In the genomic region with DNA sequence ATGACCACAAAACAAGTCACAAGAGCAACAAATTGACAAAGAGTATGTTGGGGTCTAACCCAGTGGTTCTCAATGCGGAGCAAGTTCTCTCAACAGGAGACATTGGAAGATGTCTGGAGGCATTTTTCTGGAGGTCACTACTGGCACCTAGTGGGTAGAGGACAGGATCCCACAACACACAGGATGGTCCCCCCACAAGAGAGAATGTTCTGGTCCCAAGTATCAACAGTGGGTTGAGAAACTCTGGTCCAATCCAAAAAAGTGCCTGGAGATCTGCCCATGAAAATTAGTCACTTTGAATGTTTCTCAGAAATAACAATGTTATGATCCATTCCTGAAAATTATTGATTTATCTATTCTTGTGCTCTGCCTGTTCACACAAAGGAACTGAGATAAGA, we compare ENCODE assay signal across 8 cellular contexts. TPM values are rescaled to one million over a fixed set of nuclear protein-coding genes. Genes with fewer than 3 reads are reported as not detected.
DNase-seq lines count a peak whose midpoint lies in the region; ATAC-seq and TF ChIP-seq lines count a peak whose summit lies in the region.

No MANE protein-coding gene starts in this region.

- peak; percentile 71 for DNase-seq in AG04450 (ENCODE audit: low read depth, low spot score)
- no peak for DNase-seq in HFF-Myc (ENCODE audit: extremely low read depth, low read depth)
- peak; percentile 91 for DNase-seq in brain microvascular endothelial cell
- DNase-seq in mesothelial cell of epicardium (ENCODE audit: low spot score in 2 of 2, unreplicated experiment in 2 of 2) = no peak
- no peak for DNase-seq in mucosa of descending colon
- no peak for DNase-seq in NCI-H2171 treated with DMSO at 0.1 percent for 48 hours (lab: John Stamatoyannopoulos, UW)
- no peak for DNase-seq in activated CD8-positive, alpha-beta memory T cell treated with anti-CD3 and anti-CD28 coated beads for 24 hours
- no peak for DNase-seq in NCI-H1694 treated with DMSO at 0.1 percent for 48 hours (lab: John Stamatoyannopoulos, UW)

- peak overlapping the region; percentile 95 for H3K27ac ChIP-seq in AG04450 (ENCODE audit: low read depth, low read length)
- peak overlapping the region; percentile 98 for H3K27ac ChIP-seq in brain microvascular endothelial cell

- H3K9me3 ChIP-seq in AG04450 (ENCODE audit: control insufficient read depth, insufficient read depth, low read length) = no peaks in the 10 kb centered on the region; the same call in 1 of the 2 replicates
- H3K9me3 ChIP-seq in mucosa of descending colon = no peaks in the 10 kb centered on the region

- POLR2A ChIA-PET in AG04450 (lab: Yijun Ruan, JAX) = no interaction called here

- H3K4me3 Mint-ChIP-seq in mesothelial cell of epicardium = no peak overlapping the region

- CTCF ChIA-PET in AG04450 (lab: Charles Lee) = no interaction called here

- no peaks in the 10 kb centered on the region for H3K9me3 Mint-ChIP-seq in mesothelial cell of epicardium

- no peak for ATAC-seq in mucosa of descending colon

- H3K27me3 Mint-ChIP-seq in mesothelial cell of epicardium (ENCODE audit: low read depth) = no peaks in the 10 kb centered on the region

- H3K36me3 ChIP-seq in brain microvascular endothelial cell (replicated peaks) (peaks cover 16% of the 10 kb centered on the region), mucosa of descending colon (ENCODE audit: low read depth) (no peaks in the 10 kb centered on the region)

- H3K4me3 ChIP-seq in AG04450 (ENCODE audit: low read depth, low read length) (peak overlapping the region; percentile 44), HFF-Myc (replicated peaks; ENCODE audit: low read depth, low read length) (peak overlapping the region; percentile 10; the same call in 1 of the 2 replicates), brain microvascular endothelial cell (ENCODE audit: low read depth, low read length) (no peak overlapping the region), mucosa of descending colon (no peak overlapping the region)

- in situ Hi-C loops in brain microvascular endothelial cell (cut with HindIII; ENCODE audit: low pct_ligation_motif_present, low sequenced_read_pairs) = no loop called here

- H3K27me3 ChIP-seq in AG04450 (ENCODE audit: control insufficient read depth, insufficient read depth, low read length) = no peaks in the 10 kb centered on the region
- no peaks in the 10 kb centered on the region for H3K27me3 ChIP-seq in brain microvascular endothelial cell (replicated peaks)

- peak overlapping the region; percentile 52 for H3K27ac Mint-ChIP-seq in mesothelial cell of epicardium

- H3K36me3 Mint-ChIP-seq in mesothelial cell of epicardium = peaks cover 22% of the 10 kb centered on the region

- peaks cover 26% of the 10 kb centered on the region for H3K4me1 ChIP-seq in mucosa of descending colon (ENCODE audit: low read depth)

- intact Hi-C loops in mucosa of descending colon (cut with DNase I, micrococcal nuclease) = loop anchor here in 1 of 2 donors (10.0 kb wide), 1 partner anchor 49 kb away; no protein-coding TSS in a partner anchor

- H3K4me1 Mint-ChIP-seq in mesothelial cell of epicardium = peaks cover 54% of the 10 kb centered on the region

- TF ChIP-seq CTCF in AG04450 (IDR thresholded peaks at IDR 0.05; ENCODE audit: low read depth, low read length) (peak; percentile 48), HFF-Myc (IDR thresholded peaks at IDR 0.05; ENCODE audit: low read depth, low read length, missing control alignments) (peak; percentile 39), brain microvascular endothelial cell (IDR thresholded peaks at IDR 0.05; ENCODE audit: low read depth, low read length, missing control alignments) (peak; percentile 63), mesothelial cell of epicardium (IDR thresholded peaks at IDR 0.05; ENCODE audit: unreplicated experiment) (no peak), mucosa of descending colon (IDR thresholded peaks at IDR 0.05) (no peak)

RNA-seq across cellular contexts. Expression of a gene that starts 3.3 kb away (rescaled TPM):
- polyA plus RNA-seq in AG04450 (2011; rRNA removed) = 44.7 and 50.5 TPM in 2 replicates
- polyA minus RNA-seq in AG04450 (2011; rRNA and poly(A)+ RNA removed) = 64.2 and 77.4 TPM in 2 replicates
- 36.1 to 38.4 TPM (median 37.7 TPM) in 3 replicates for total RNA-seq in mesothelial cell of epicardium
- 10 to 100 TPM; 23.9 to 49.5 (median 25.6) TPM for total RNA-seq in mucosa of descending colon

RNA-seq across cellular contexts. Expression of a gene that starts 25.8 kb away (rescaled TPM):
- polyA plus RNA-seq in AG04450 (2011; rRNA removed) = not detected in 2 replicates
- polyA minus RNA-seq in AG04450 (2011; rRNA and poly(A)+ RNA removed) = not detected in 2 replicates
- total RNA-seq in mesothelial cell of epicardium = not detected in 3 replicates
- total RNA-seq in mucosa of descending colon = 1 to 10 TPM in 2 of 3 donors, under 1 TPM in 1; 0.79 to 4.8 (median 3.0) TPM

Comparison
In these comparisons a context has a peak if more than half of its experiments do, and no peak if none do; other contexts are left out.
1. DNase-seq: peak in AG04450 (single experiment) and brain microvascular endothelial cell (single experiment); none in HFF-Myc (single experiment), mesothelial cell of epicardium (0 of 2), mucosa of descending colon (0 of 3), NCI-H2171 treated with DMSO at 0.1 percent for 48 hours (single experiment), activated CD8-positive, alpha-beta memory T cell treated with anti-CD3 and anti-CD28 coated beads for 24 hours (single experiment) and NCI-H1694 treated with DMSO at 0.1 percent for 48 hours (single experiment).
2. H3K4me3 ChIP-seq: peak in AG04450 (single experiment) and HFF-Myc (single experiment); none in brain microvascular endothelial cell (single experiment) and mucosa of descending colon (single experiment).
3. CTCF ChIP-seq: peak in AG04450 (single experiment), HFF-Myc (single experiment) and brain microvascular endothelial cell (single experiment); none in mesothelial cell of epicardium (single experiment) and mucosa of descending colon (single experiment).